In genomic region chr1:15246960-15247614, GRCh38 we compare ENCODE assay signal across 8 cellular contexts. TPM values are rescaled to one million over a fixed set of nuclear protein-coding genes. Genes with fewer than 3 reads are reported as not detected.
DNase-seq lines count a peak whose midpoint lies in the region; ATAC-seq and TF ChIP-seq lines count a peak whose summit lies in the region.

Gene FHAD1 (plus strand): TSS chr1:15247223. CDS start chr1:15251785, 4,562 bp downstream.

- H3K56ac ChIP-seq in IMR-90 (ENCODE audit: extremely low read depth, insufficient read depth, low read length), result no peak within 1 kb of the TSS

- peak within 1 kb of the TSS; percentile 73 for H2AFZ ChIP-seq in IMR-90 (replicated peaks; ENCODE audit: low read length, poor library complexity)

- no TSS peak for BruUV-seq in IMR-90 (replicated peaks; lab: Mats Ljungman, UMichigan)

- no peak within 1 kb of the TSS for H2AK5ac ChIP-seq in IMR-90 (ENCODE audit: low read depth, low read length)

- POLR2A ChIA-PET in IMR-90 (lab: Charles Lee; ENCODE audit: unreplicated experiment), result no interaction called here

- intact Hi-C loops in IMR-90 (cut with micrococcal nuclease), result loop anchor here (5.0 kb wide), 1 partner anchor 35 kb away; no protein-coding TSS in a partner anchor
- intact Hi-C loops in body of pancreas (cut with DNase I), result no loop called here

- no peak within 1 kb of the TSS for H2BK5ac ChIP-seq in IMR-90 (ENCODE audit: low read depth, low read length, poor library complexity, severe bottlenecking)

- H3K18ac ChIP-seq in IMR-90 (ENCODE audit: low read depth, low read length), result no peak within 1 kb of the TSS; the same call in 1 of the 2 replicates

- H3K9me3 ChIP-seq in IMR-90 (ENCODE audit: control insufficient read depth, insufficient read depth, low read length), result no peaks in the 10 kb centered on the region
- no peaks in the 10 kb centered on the region for H3K9me3 ChIP-seq in body of pancreas
- no peaks in the 10 kb centered on the region for H3K9me3 ChIP-seq in iPS-18c (ENCODE audit: control insufficient read depth, insufficient read depth, low read length)

- in situ Hi-C loops in IMR-90 (cut with MboI; ENCODE audit: low sequenced_read_pairs), result no loop called here

- CTCF ChIA-PET in IMR-90 (lab: Yijun Ruan, JAX), result interaction anchor here (0.7 kb wide), 3 partner anchors 9 to 176 kb away, joined by 3 read pairs; no protein-coding TSS in a partner anchor

- H4K20me1 ChIP-seq in IMR-90 (ENCODE audit: insufficient read depth, low read length), result no peaks in the 10 kb centered on the region

- peak; percentile 70 for ATAC-seq in IMR-90 (ENCODE audit: low read depth)
- peak; percentile 91 for ATAC-seq in body of pancreas

- H3K27ac ChIP-seq in IMR-90 (ENCODE audit: insufficient read depth, low read length) (peak within 1 kb of the TSS; percentile 27; the same call in 1 of the 2 replicates), body of pancreas (peak within 1 kb of the TSS in 1 of 4 donors; percentile 35), skin epidermis (peak within 1 kb of the TSS in 2 of 21 experiments; percentile 8 to 28)

- H2BK120ac ChIP-seq in IMR-90 (ENCODE audit: low read depth, low read length), result no peak within 1 kb of the TSS

- TF ChIP-seq POLR2A in IMR-90 (IDR thresholded peaks at IDR 0.05; ENCODE audit: low read depth, low read length) (no peak), body of pancreas (IDR thresholded peaks at IDR 0.05) (peak in 2 of 3 donors; percentile 24 to 25)

- H3K27me3 ChIP-seq in IMR-90 (ENCODE audit: control insufficient read depth, insufficient read depth, low read length) (peaks cover 21% of the 10 kb centered on the region), body of pancreas (no peaks in the 10 kb centered on the region)

- TF ChIP-seq CTCF in IMR-90 (conservative IDR thresholded peaks at IDR 0.05; ENCODE audit: low read depth, low read length) (no peak), body of pancreas (IDR thresholded peaks at IDR 0.05) (no peak)

- H3K4me1 ChIP-seq in IMR-90 (ENCODE audit: control insufficient read depth, insufficient read depth, low read length) (peaks cover 8% of the 10 kb centered on the region; the same call in 1 of the 2 replicates), body of pancreas (peaks cover 13% of the 10 kb centered on the region)

- no peak within 1 kb of the TSS for H3K4ac ChIP-seq in IMR-90 (ENCODE audit: low read depth, low read length)

- H4K91ac ChIP-seq in IMR-90 (ENCODE audit: insufficient read depth, low read depth, low read length), result no peak within 1 kb of the TSS

- H2BK15ac ChIP-seq in IMR-90 (ENCODE audit: low read depth, low read length), result no peak within 1 kb of the TSS

- peak; percentile 40 for DNase-seq in EH (ENCODE audit: low read depth)
- DNase-seq in IMR-90, result peak; percentile 17
- DNase-seq in T-helper 1 cell, result peak; percentile 17 to 32 (median 20)
- peak; percentile 80 to 89 (median 83) for DNase-seq in body of pancreas
- no peak for DNase-seq in SKM-1 treated with dmso at 0.1 percent for 144 hours (lab: John Stamatoyannopoulos, UW; ENCODE audit: unreplicated experiment)
- no peak for DNase-seq in OCI-M2 (lab: John Stamatoyannopoulos, UW; ENCODE audit: unreplicated experiment)

- H3K4me2 ChIP-seq in IMR-90 (ENCODE audit: low read depth, low read length), result peak within 1 kb of the TSS; percentile 53

- H2AK9ac ChIP-seq in IMR-90 (replicated peaks; ENCODE audit: low read depth, low read length, poor library complexity), result no peak within 1 kb of the TSS

- H4K8ac ChIP-seq in IMR-90 (ENCODE audit: low read depth in 2 of 2, low read length in 2 of 2), result no peak within 1 kb of the TSS

- dilution Hi-C loops in IMR-90 (cut with HindIII; ENCODE audit: low sequenced_read_pairs, unreplicated experiment), result no loop called here

- H3K36me3 ChIP-seq in IMR-90 (ENCODE audit: control insufficient read depth, insufficient read depth, low read length) (no peaks in the 10 kb centered on the region), body of pancreas (replicated peaks in 1 of 2; ENCODE audit: insufficient read depth in 1 of 2, low read depth in 2 of 2) (no peaks in the 10 kb centered on the region)

- H3K23ac ChIP-seq in IMR-90 (ENCODE audit: low read depth, low read length), result no peak within 1 kb of the TSS

- no peak within 1 kb of the TSS for H3K9ac ChIP-seq in IMR-90 (ENCODE audit: low read depth, low read length)

- peak within 1 kb of the TSS; percentile 35 for H3K4me3 ChIP-seq in IMR-90 (ENCODE audit: insufficient read depth, low read depth, low read length)
- H3K4me3 ChIP-seq in body of pancreas, result peak within 1 kb of the TSS; percentile 12 to 24
- H3K4me3 ChIP-seq in iPS-18c (ENCODE audit: insufficient read depth, low read depth, low read length), result peak within 1 kb of the TSS; percentile 67
- H3K4me3 ChIP-seq in skin epidermis, result peak within 1 kb of the TSS; percentile 23 to 48 (median 37)

- H2BK20ac ChIP-seq in IMR-90 (ENCODE audit: low read depth, low read length), result no peak within 1 kb of the TSS

- H4K5ac ChIP-seq in IMR-90 (ENCODE audit: low read depth, low read length), result no peak within 1 kb of the TSS; the same call in 1 of the 2 replicates

- H3K14ac ChIP-seq in IMR-90 (replicated peaks; ENCODE audit: low read depth, low read length), result no peak within 1 kb of the TSS

- no peaks in the 10 kb centered on the region for H3K9me1 ChIP-seq in IMR-90 (ENCODE audit: insufficient read depth, low read length)

- TF ChIP-seq RAD21 in IMR-90 (IDR thresholded peaks at IDR 0.05; ENCODE audit: low read length), result no peak

- no peaks in the 10 kb centered on the region for H3K79me1 ChIP-seq in IMR-90 (ENCODE audit: low read depth in 1 of 2, low read length in 2 of 2)

- 40% methylated on average over 6 of the region's 55 CpGs; no CpG with 5 or more reads in 1 of the 2 experiments for WGBS in IMR-90 (ENCODE audit: extremely low coverage in 2 of 2, insufficient read length in 1 of 2), 2 experiments
- 5 to 37% methylated on average over 6 to 55 of the region's 55 CpGs for WGBS in body of pancreas, 2 donors

TF ChIP-seq in IMR-90, 13 proteins besides CTCF, POLR2A, EP300 and RAD21:
- no peak for TF ChIP-seq MAZ (IDR thresholded peaks at IDR 0.05; ENCODE audit: borderline replicate concordance, low read depth, low read length)
- TF ChIP-seq SMC3 (IDR thresholded peaks at IDR 0.05; ENCODE audit: low read depth, low read length), result no peak
- TF ChIP-seq, protein P1, sequence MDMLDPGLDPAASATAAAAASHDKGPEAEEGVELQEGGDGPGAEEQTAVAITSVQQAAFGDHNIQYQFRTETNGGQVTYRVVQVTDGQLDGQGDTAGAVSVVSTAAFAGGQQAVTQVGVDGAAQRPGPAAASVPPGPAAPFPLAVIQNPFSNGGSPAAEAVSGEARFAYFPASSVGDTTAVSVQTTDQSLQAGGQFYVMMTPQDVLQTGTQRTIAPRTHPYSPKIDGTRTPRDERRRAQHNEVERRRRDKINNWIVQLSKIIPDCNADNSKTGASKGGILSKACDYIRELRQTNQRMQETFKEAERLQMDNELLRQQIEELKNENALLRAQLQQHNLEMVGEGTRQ (IDR thresholded peaks at IDR 0.05; ENCODE audit: low read depth, low read length), result no peak
- TF ChIP-seq RFX5 (IDR thresholded peaks at IDR 0.05; ENCODE audit: low read depth, low read length), result 0 out of 2 replicates have a peak, but pooled peaks have one; percentile 36
- TF ChIP-seq NFE2L2 (IDR thresholded peaks at IDR 0.05; ENCODE audit: low read depth, low read length), result no peak
- TF ChIP-seq BHLHE40 (IDR thresholded peaks at IDR 0.05; ENCODE audit: low read depth, low read length), result no peak
- no peak for TF ChIP-seq FOS (IDR thresholded peaks at IDR 0.05; ENCODE audit: low read depth, low read length)
- TF ChIP-seq MXI1 (IDR thresholded peaks at IDR 0.05; ENCODE audit: borderline replicate concordance, low read depth, low read length), result no peak
- TF ChIP-seq MAFK (IDR thresholded peaks at IDR 0.05; ENCODE audit: low read depth, low read length), result no peak

RNA-seq across cellular contexts. Expression of gene FHAD1, which starts in this region (rescaled TPM):
- total RNA-seq in IMR-90 (2012; rRNA removed) (not detected in 2 replicates), body of pancreas (1 to 10 TPM; 2.9 to 4.9 TPM)
- polyA plus RNA-seq in IMR-90 (2012; rRNA removed), result not detected in 2 replicates
- polyA plus RNA-seq in IMR-90 (2012; cell fraction: cytosol; rRNA removed), result 0.01 and 0.04 TPM in 2 replicates
- polyA plus RNA-seq in IMR-90 (2012; cell fraction: nucleus; rRNA removed; ENCODE audit: low replicate concordance), result 0.04 and 0.13 TPM in 2 replicates

Comparison
In these comparisons a context has a peak if more than half of its experiments do, and no peak if none do; other contexts are left out.
1. Peak in DNase-seq, ATAC-seq, H3K4me3 ChIP-seq, H3K27ac ChIP-seq and H3K4me2 ChIP-seq in IMR-90; RNA of the gene not detected or under 1 TPM.
2. DNase-seq: peak in EH (single experiment), T-helper 1 cell (5 of 5) and body of pancreas (4 of 4); none in SKM-1 treated with dmso at 0.1 percent for 144 hours (single experiment) and OCI-M2 (single experiment).
3. Peak in every context shown above with its lines, with median percentiles within 50 percentile points of each other: H3K4me3 ChIP-seq.